ENCODE assay signal across 1 cellular context in genomic region chr11:93922830-93923229, GRCh38.
A peak's percentile ranks its signal among the peaks of the same experiment; 100 is the strongest.
TF ChIP-seq lines count a peak whose summit lies in the region.

No MANE protein-coding gene starts in this region.

TF ChIP-seq in HepG2, 621 proteins besides CTCF, POLR2A, EP300 and RAD21 (continued from another document and continues in another):
- TF ChIP-seq, protein P1, sequence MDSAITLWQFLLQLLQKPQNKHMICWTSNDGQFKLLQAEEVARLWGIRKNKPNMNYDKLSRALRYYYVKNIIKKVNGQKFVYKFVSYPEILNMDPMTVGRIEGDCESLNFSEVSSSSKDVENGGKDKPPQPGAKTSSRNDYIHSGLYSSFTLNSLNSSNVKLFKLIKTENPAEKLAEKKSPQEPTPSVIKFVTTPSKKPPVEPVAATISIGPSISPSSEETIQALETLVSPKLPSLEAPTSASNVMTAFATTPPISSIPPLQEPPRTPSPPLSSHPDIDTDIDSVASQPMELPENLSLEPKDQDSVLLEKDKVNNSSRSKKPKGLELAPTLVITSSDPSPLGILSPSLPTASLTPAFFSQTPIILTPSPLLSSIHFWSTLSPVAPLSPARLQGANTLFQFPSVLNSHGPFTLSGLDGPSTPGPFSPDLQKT (CRISPR knock-in tag; IDR thresholded peaks at IDR 0.05; ENCODE audit: borderline replicate concordance) = no peak
- TF ChIP-seq KMT2B (CRISPR knock-in tag; IDR thresholded peaks at IDR 0.05) = 0 out of 2 replicates have a peak, but pooled peaks have one; percentile 31
- no peak for TF ChIP-seq SMAD3 (CRISPR knock-in tag; IDR thresholded peaks at IDR 0.05)
- TF ChIP-seq FOXM1 (CRISPR knock-in tag; IDR thresholded peaks at IDR 0.05) = no peak
- no peak for TF ChIP-seq ZFP90 (CRISPR knock-in tag; IDR thresholded peaks at IDR 0.05; ENCODE audit: borderline replicate concordance)
- TF ChIP-seq, protein P2, sequence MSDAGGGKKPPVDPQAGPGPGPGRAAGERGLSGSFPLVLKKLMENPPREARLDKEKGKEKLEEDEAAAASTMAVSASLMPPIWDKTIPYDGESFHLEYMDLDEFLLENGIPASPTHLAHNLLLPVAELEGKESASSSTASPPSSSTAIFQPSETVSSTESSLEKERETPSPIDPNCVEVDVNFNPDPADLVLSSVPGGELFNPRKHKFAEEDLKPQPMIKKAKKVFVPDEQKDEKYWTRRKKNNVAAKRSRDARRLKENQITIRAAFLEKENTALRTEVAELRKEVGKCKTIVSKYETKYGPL (CRISPR knock-in tag; IDR thresholded peaks at IDR 0.05) = no peak
- TF ChIP-seq ZNF17 (CRISPR knock-in tag; IDR thresholded peaks at IDR 0.05) = no peak
- no peak for TF ChIP-seq MEIS2 (CRISPR knock-in tag; IDR thresholded peaks at IDR 0.05)
- TF ChIP-seq FOXO1 (CRISPR knock-in tag; IDR thresholded peaks at IDR 0.05) = peak; percentile 27; the same call in 1 of the 2 replicates
- 0 out of 2 replicates have a peak, but pooled peaks have one; percentile 11 for TF ChIP-seq MIER2 (CRISPR knock-in tag; IDR thresholded peaks at IDR 0.05)
- no peak for TF ChIP-seq PRMT3 (CRISPR knock-in tag; IDR thresholded peaks at IDR 0.05; ENCODE audit: borderline replicate concordance, low read depth)
- TF ChIP-seq ZNF598 (CRISPR knock-in tag; IDR thresholded peaks at IDR 0.05; ENCODE audit: borderline replicate concordance) = no peak
- no peak for TF ChIP-seq ZNF282 (IDR thresholded peaks at IDR 0.05; ENCODE audit: partially characterized antibody)
- TF ChIP-seq, protein P3, sequence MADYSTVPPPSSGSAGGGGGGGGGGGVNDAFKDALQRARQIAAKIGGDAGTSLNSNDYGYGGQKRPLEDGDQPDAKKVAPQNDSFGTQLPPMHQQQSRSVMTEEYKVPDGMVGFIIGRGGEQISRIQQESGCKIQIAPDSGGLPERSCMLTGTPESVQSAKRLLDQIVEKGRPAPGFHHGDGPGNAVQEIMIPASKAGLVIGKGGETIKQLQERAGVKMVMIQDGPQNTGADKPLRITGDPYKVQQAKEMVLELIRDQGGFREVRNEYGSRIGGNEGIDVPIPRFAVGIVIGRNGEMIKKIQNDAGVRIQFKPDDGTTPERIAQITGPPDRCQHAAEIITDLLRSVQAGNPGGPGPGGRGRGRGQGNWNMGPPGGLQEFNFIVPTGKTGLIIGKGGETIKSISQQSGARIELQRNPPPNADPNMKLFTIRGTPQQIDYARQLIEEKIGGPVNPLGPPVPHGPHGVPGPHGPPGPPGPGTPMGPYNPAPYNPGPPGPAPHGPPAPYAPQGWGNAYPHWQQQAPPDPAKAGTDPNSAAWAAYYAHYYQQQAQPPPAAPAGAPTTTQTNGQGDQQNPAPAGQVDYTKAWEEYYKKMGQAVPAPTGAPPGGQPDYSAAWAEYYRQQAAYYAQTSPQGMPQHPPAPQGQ (CRISPR knock-in tag; IDR thresholded peaks at IDR 0.05; ENCODE audit: borderline replicate concordance) = no peak
- TF ChIP-seq ZNF234 (CRISPR knock-in tag; conservative IDR thresholded peaks at IDR 0.05) = no peak
- TF ChIP-seq ZSCAN9 (CRISPR knock-in tag; IDR thresholded peaks at IDR 0.05; ENCODE audit: borderline replicate concordance) = no peak
- TF ChIP-seq ZNF335 (CRISPR knock-in tag; IDR thresholded peaks at IDR 0.05) = no peak
- no peak for TF ChIP-seq ZNF569 (CRISPR knock-in tag; IDR thresholded peaks at IDR 0.05; ENCODE audit: borderline replicate concordance)
- no peak for TF ChIP-seq ZNF709 (CRISPR knock-in tag; IDR thresholded peaks at IDR 0.05)
- TF ChIP-seq RARA (CRISPR knock-in tag; IDR thresholded peaks at IDR 0.05) = peak; percentile 66
- no peak for TF ChIP-seq CSRNP1 (CRISPR knock-in tag; IDR thresholded peaks at IDR 0.05)
- no peak for TF ChIP-seq HOXA7 (CRISPR knock-in tag; IDR thresholded peaks at IDR 0.05)
- no peak for TF ChIP-seq NFYC (CRISPR knock-in tag; IDR thresholded peaks at IDR 0.05)
- TF ChIP-seq FIP1L1 (IDR thresholded peaks at IDR 0.05; ENCODE audit: borderline replicate concordance, insufficient read depth, low read depth, low read length) = no peak
- TF ChIP-seq ZHX2 (IDR thresholded peaks at IDR 0.05; ENCODE audit: low read depth) = no peak
- no peak for TF ChIP-seq ZHX2 (CRISPR knock-in tag; IDR thresholded peaks at IDR 0.05; ENCODE audit: borderline replicate concordance)
- TF ChIP-seq, protein P4, sequence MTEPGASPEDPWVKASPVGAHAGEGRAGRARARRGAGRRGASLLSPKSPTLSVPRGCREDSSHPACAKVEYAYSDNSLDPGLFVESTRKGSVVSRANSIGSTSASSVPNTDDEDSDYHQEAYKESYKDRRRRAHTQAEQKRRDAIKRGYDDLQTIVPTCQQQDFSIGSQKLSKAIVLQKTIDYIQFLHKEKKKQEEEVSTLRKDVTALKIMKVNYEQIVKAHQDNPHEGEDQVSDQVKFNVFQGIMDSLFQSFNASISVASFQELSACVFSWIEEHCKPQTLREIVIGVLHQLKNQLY (CRISPR knock-in tag; IDR thresholded peaks at IDR 0.05) = peak; percentile 67
- no peak for TF ChIP-seq MBNL3 (CRISPR knock-in tag; conservative IDR thresholded peaks at IDR 0.05)
- no peak for TF ChIP-seq NCOA5 (CRISPR knock-in tag; IDR thresholded peaks at IDR 0.05)
- peak; percentile 60; the same call in 1 of the 2 replicates for TF ChIP-seq BHLHE40 (IDR thresholded peaks at IDR 0.05; ENCODE audit: low read length)
- no peak for TF ChIP-seq ZNF546 (CRISPR knock-in tag; conservative IDR thresholded peaks at IDR 0.05)
- no peak for TF ChIP-seq HNRNPUL1 (IDR thresholded peaks at IDR 0.05; ENCODE audit: low read depth, low read length)
- TF ChIP-seq U2AF1 (optimal IDR thresholded peaks at IDR 0.05; ENCODE audit: low read depth, low read length) = no peak
- TF ChIP-seq ZNF570 (CRISPR knock-in tag; IDR thresholded peaks at IDR 0.05; ENCODE audit: borderline replicate concordance) = no peak
- peak; percentile 56; the same call in 1 of the 2 replicates for TF ChIP-seq ZFX (CRISPR knock-in tag; IDR thresholded peaks at IDR 0.05; ENCODE audit: low read depth)
- peak; percentile 50; the same call in 1 of the 2 replicates for TF ChIP-seq DMAP1 (CRISPR knock-in tag; IDR thresholded peaks at IDR 0.05)
- no peak for TF ChIP-seq HNF1A (IDR thresholded peaks at IDR 0.05; ENCODE audit: low read depth)
- TF ChIP-seq HNF1A (CRISPR knock-in tag; IDR thresholded peaks at IDR 0.05; ENCODE audit: borderline replicate concordance) = no peak
- TF ChIP-seq ZNF75D (CRISPR knock-in tag; IDR thresholded peaks at IDR 0.05; ENCODE audit: borderline replicate concordance) = no peak
- no peak for TF ChIP-seq NPAS2 (CRISPR knock-in tag; IDR thresholded peaks at IDR 0.05; ENCODE audit: borderline replicate concordance)
- TF ChIP-seq, protein P5, sequence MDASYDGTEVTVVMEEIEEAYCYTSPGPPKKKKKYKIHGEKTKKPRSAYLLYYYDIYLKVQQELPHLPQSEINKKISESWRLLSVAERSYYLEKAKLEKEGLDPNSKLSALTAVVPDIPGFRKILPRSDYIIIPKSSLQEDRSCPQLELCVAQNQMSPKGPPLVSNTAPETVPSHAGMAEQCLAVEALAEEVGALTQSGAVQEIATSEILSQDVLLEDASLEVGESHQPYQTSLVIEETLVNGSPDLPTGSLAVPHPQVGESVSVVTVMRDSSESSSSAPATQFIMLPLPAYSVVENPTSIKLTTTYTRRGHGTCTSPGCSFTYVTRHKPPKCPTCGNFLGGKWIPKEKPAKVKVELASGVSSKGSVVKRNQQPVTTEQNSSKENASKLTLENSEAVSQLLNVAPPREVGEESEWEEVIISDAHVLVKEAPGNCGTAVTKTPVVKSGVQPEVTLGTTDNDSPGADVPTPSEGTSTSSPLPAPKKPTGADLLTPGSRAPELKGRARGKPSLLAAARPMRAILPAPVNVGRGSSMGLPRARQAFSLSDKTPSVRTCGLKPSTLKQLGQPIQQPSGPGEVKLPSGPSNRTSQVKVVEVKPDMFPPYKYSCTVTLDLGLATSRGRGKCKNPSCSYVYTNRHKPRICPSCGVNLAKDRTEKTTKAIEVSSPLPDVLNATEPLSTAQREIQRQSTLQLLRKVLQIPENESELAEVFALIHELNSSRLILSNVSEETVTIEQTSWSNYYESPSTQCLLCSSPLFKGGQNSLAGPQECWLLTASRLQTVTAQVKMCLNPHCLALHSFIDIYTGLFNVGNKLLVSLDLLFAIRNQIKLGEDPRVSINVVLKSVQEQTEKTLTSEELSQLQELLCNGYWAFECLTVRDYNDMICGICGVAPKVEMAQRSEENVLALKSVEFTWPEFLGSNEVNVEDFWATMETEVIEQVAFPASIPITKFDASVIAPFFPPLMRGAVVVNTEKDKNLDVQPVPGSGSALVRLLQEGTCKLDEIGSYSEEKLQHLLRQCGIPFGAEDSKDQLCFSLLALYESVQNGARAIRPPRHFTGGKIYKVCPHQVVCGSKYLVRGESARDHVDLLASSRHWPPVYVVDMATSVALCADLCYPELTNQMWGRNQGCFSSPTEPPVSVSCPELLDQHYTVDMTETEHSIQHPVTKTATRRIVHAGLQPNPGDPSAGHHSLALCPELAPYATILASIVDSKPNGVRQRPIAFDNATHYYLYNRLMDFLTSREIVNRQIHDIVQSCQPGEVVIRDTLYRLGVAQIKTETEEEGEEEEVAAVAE (CRISPR knock-in tag; IDR thresholded peaks at IDR 0.05; ENCODE audit: borderline replicate concordance) = no peak
